Comparison of ENCODE assay signal across 1 cellular context in genomic region chr2:168515502-168515901, GRCh38.
TF ChIP-seq lines count a peak whose summit lies in the region.

No MANE protein-coding gene starts in this region.

TF ChIP-seq in HepG2, 621 proteins besides CTCF, POLR2A, EP300 and RAD21 (continued from another document):
- TF ChIP-seq ZNF318 (CRISPR knock-in tag; IDR thresholded peaks at IDR 0.05): no peak
- no peak for TF ChIP-seq AGO1 (IDR thresholded peaks at IDR 0.05; ENCODE audit: low read depth, low read length, poor library complexity, severe bottlenecking)
- no peak for TF ChIP-seq CBX1 (IDR thresholded peaks at IDR 0.05; ENCODE audit: low read depth)
- no peak for TF ChIP-seq KLF13 (CRISPR knock-in tag; IDR thresholded peaks at IDR 0.05)
- no peak for TF ChIP-seq GLI4 (CRISPR knock-in tag; IDR thresholded peaks at IDR 0.05; ENCODE audit: borderline replicate concordance)
TF ChIP-seq in HepG2: peak in this region for 0.
